ENCODE assay signal across 7 cellular contexts in genomic region chr2:113528126-113528525, GRCh38. TPM values are rescaled to one million over a fixed set of nuclear protein-coding genes. Genes with fewer than 3 reads are reported as not detected.
"Had no signal": no experiment of that assay in that cellular context is flagged by ENCODE, and none has a peak within 500 bp of the region (broad histone marks: within the 10 kb centered on the region; RNA-seq: fewer than 3 reads in every experiment).

No MANE protein-coding gene starts in this region.

RNA-seq across cellular contexts. Expression of gene FOXD4L1, which starts 29.7 kb away (rescaled TPM):
- total RNA-seq: colonic mucosa, dermis microvascular lymphatic vessel endothelial cell, endothelial cell of umbilical vein, epithelial cell of proximal tubule, glomerular endothelial cell had no signal
- polyA plus RNA-seq: fibroblast of lung, hepatocyte had no signal
